1 cellular context compared by ENCODE assay signal in genomic region chr5:337565-338130, GRCh38.
TF ChIP-seq lines count a peak whose summit lies in the region.

No MANE protein-coding gene starts in this region.

TF ChIP-seq in GM23338, 12 proteins besides CTCF, POLR2A, EP300 and RAD21 (continued from another document):
- no peak for TF ChIP-seq ZNF462 (CRISPR knock-in tag; IDR thresholded peaks at IDR 0.05)
